Comparison of ENCODE assay signal across 13 cellular contexts in the genomic region with DNA sequence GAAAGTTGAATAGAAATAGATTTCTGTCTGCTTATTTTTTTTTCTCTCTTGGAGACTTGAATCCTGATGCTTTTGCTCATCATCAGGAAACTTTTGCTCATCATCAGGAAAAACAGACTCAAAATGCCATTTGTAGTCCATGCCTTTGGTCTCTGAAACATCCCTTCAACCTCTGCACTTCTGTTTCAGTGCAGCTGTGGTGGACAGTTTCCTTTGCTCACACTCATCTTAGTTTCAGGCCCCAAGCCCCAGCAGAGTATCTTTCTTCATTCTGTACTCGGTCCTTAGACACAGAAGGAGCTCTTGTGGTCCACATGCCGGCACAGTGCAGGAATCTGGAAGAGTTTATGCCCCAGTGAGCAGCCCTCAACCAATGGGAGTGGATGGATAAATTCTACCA.
A peak's percentile ranks its signal among the peaks of the same experiment; 100 is the strongest.
DNase-seq lines count a peak whose midpoint lies in the region; ATAC-seq, FAIRE-seq and TF ChIP-seq lines count a peak whose summit lies in the region.
"Had no signal": no experiment of that assay in that cellular context is flagged by ENCODE, and none has a peak within 500 bp of the region (broad histone marks: within the 10 kb centered on the region; RNA-seq: fewer than 3 reads in every experiment).

No MANE protein-coding gene starts in this region.

- RAD21 ChIA-PET in GM12878 (lab: Charles Lee; ENCODE audit: unreplicated experiment): interaction anchor here (1.0 to 2.0 kb wide), 2 partner anchors 10 to 17 kb away, joined by 3 to 5 read pairs; no protein-coding TSS in a partner anchor

- H4K20me1 ChIP-seq in GM12878 (ENCODE audit: control insufficient read depth, insufficient read depth): no peaks in the 10 kb centered on the region

- H3K36me3 Mint-ChIP-seq in CD14-positive monocyte: no peaks in the 10 kb centered on the region
- H3K36me3 Mint-ChIP-seq: type B pancreatic cell had no signal

- H3K4me1 Mint-ChIP-seq in CD14-positive monocyte: peaks cover 9% of the 10 kb centered on the region

- no peak for FAIRE-seq in GM12878 (lab: Jason Lieb, UNC)

- H3K4me3 Mint-ChIP-seq in CD14-positive monocyte: no peak overlapping the region
- H3K4me3 Mint-ChIP-seq: activated CD4-positive, alpha-beta T cell treated with anti-CD3 and anti-CD28 coated beads for 36 hours; type B pancreatic cell had no signal

- no peak for TF ChIP-seq EP300 in GM12878 (IDR thresholded peaks at IDR 0.05; ENCODE audit: borderline replicate concordance in 1 of 2, control insufficient read depth in 1 of 2, low read depth in 2 of 2, low read length in 2 of 2)

- TF ChIP-seq POLR2A in GM18505 (IDR thresholded peaks at IDR 0.05; ENCODE audit: borderline replicate concordance, extremely low read depth, insufficient read depth, insufficient read length) (no peak), GM12878 (IDR thresholded peaks at IDR 0.05; ENCODE audit: low read depth, low read length) (no peak)

- H3K4me3 ChIP-seq in GM12878 (no peak overlapping the region), SJCRH30 (no peak overlapping the region)
- H3K4me3 ChIP-seq: GM23248 had no signal

- peaks cover 0 to 3% (median 0%) of the 10 kb centered on the region in 7 donors for H3K9me3 Mint-ChIP-seq in CD14-positive monocyte
- H3K9me3 Mint-ChIP-seq: type B pancreatic cell had no signal

- CTCF ChIA-PET in GM12878 (lab: Yijun Ruan, JAX): interaction anchor here (1.1 kb wide), 1 partner anchor 10 kb away, joined by 4 read pairs; no protein-coding TSS in a partner anchor

- SMC1A ChIA-PET in GM12878 (lab: Charles Lee; ENCODE audit: uncharacterized antibody, unreplicated experiment): interaction anchor here (1.0 to 2.5 kb wide), 2 partner anchors 10 to 12 kb away, joined by 4 to 13 read pairs; no protein-coding TSS in a partner anchor

- H3K4me1 ChIP-seq in GM12878 (ENCODE audit: control insufficient read depth, insufficient read depth, low read length) (peaks cover 25% of the 10 kb centered on the region), SJCRH30 (no peaks in the 10 kb centered on the region)

- H3K27ac ChIP-seq in GM12878 (ENCODE audit: control insufficient read depth, insufficient read depth) (no peak overlapping the region), SJCRH30 (no peak overlapping the region)
- H3K27ac ChIP-seq: GM23248 had no signal

- peaks cover 0 to 2% (median 2%) of the 10 kb centered on the region in 3 donors for H3K27me3 Mint-ChIP-seq in CD14-positive monocyte (ENCODE audit: low read depth in 3 of 3)
- H3K27me3 Mint-ChIP-seq: type B pancreatic cell had no signal

- POLR2A ChIA-PET in GM12878 (lab: Charles Lee): no interaction called here

- peak overlapping the region; percentile 62 for H3K4me2 ChIP-seq in GM12878 (ENCODE audit: control insufficient read depth, insufficient read depth)

- in situ Hi-C loops in GM12878 (cut with MboI): loop anchor here (25.0 kb wide), 1 partner anchor 1172 kb away; no protein-coding TSS in a partner anchor

- ATAC-seq in GM18505 (IDR thresholded peaks at IDR 0.05; ENCODE audit: unreplicated experiment) (peak; percentile 59), GM21360 (IDR thresholded peaks at IDR 0.05; ENCODE audit: unreplicated experiment) (peak; percentile 60), HG03045 (IDR thresholded peaks at IDR 0.05; ENCODE audit: unreplicated experiment) (peak; percentile 61), GM12878 (peak; percentile 48)
- ATAC-seq: activated CD4-positive, alpha-beta T cell treated with anti-CD3 and anti-CD28 coated beads for 36 hours had no signal

- peak overlapping the region in 1 of 7 donors; percentile 9 for H3K27ac Mint-ChIP-seq in CD14-positive monocyte
- H3K27ac Mint-ChIP-seq: activated CD4-positive, alpha-beta T cell treated with anti-CD3 and anti-CD28 coated beads for 36 hours; type B pancreatic cell had no signal

- H3K36me3 ChIP-seq in GM12878 (ENCODE audit: control insufficient read depth in 2 of 2, insufficient read depth in 2 of 2, low read length in 1 of 2) (no peaks in the 10 kb centered on the region), SJCRH30 (no peaks in the 10 kb centered on the region)

- no peak overlapping the region for H3K9ac ChIP-seq in GM12878 (ENCODE audit: control insufficient read depth, insufficient read depth, low read length)
- H3K9ac ChIP-seq: GM23248 had no signal

- intact Hi-C loops in GM12878 (cut with micrococcal nuclease; ENCODE audit: unreplicated experiment): no loop called here
- intact Hi-C loops in CD14-positive monocyte (cut with micrococcal nuclease): no loop called here

- no peaks in the 10 kb centered on the region; the same call in 2 of the 3 replicates for H3K9me3 ChIP-seq in GM12878 (replicated peaks; ENCODE audit: control insufficient read depth, insufficient read depth, low read length)
- no peaks in the 10 kb centered on the region for H3K9me3 ChIP-seq in SJCRH30 (replicated peaks)

- no TSS peak for BruUV-seq in GM12878 (replicated peaks; lab: Mats Ljungman, UMichigan)

- no peaks in the 10 kb centered on the region for H3K79me2 ChIP-seq in GM12878 (ENCODE audit: control insufficient read depth, insufficient read depth, low read length)

- H3K27me3 ChIP-seq in GM12878 (replicated peaks in 1 of 2; ENCODE audit: control insufficient read depth in 2 of 2, insufficient read depth in 2 of 2, low read length in 1 of 2) (no peaks in the 10 kb centered on the region), SJCRH30 (no peaks in the 10 kb centered on the region)

- no peak for TF ChIP-seq RAD21 in GM12878 (IDR thresholded peaks at IDR 0.05; ENCODE audit: insufficient read depth, low read depth, low read length)

- peak; percentile 9 for DNase-seq in GM12878 (ENCODE audit: low read depth, low spot score)
- no peak for DNase-seq in central memory CD4-positive, alpha-beta T cell
- no peak for DNase-seq in CD14-positive monocyte (ENCODE audit: low spot score)
- DNase-seq in SJCRH30: no peak
- DNase-seq in NCI-H2196 (lab: John Stamatoyannopoulos, UW; ENCODE audit: unreplicated experiment): no peak
- DNase-seq: activated CD4-positive, alpha-beta T cell treated with anti-CD3 and anti-CD28 coated beads for 36 hours; foreskin melanocyte; GM23248; RPMI8226 had no signal

- H2AFZ ChIP-seq in GM12878 (ENCODE audit: control insufficient read depth, low read depth, low read length): no peak overlapping the region
- H2AFZ ChIP-seq: GM23248 had no signal

- TF ChIP-seq CTCF in GM12878 (IDR thresholded peaks at IDR 0.05 in 2 of 3, conservative IDR thresholded peaks at IDR 0.05 in 1 of 3; ENCODE audit: control insufficient read depth in 2 of 3, extremely low read depth in 1 of 3, insufficient read depth in 1 of 3, low read depth in 3 of 3, low read length in 3 of 3): no peak
- TF ChIP-seq CTCF in CD14-positive monocyte (IDR thresholded peaks at IDR 0.05): no peak

- 0% methylated on average over 2 of the region's 2 CpGs for WGBS in GM12878 (ENCODE audit: insufficient coverage, insufficient replicate concordance, low lambda C conversion rate, missing lambda C conversion rate)

TF ChIP-seq in GM12878, 131 proteins besides CTCF, POLR2A, EP300 and RAD21 (continues in another document):
- TF ChIP-seq RUNX3 (IDR thresholded peaks at IDR 0.05; ENCODE audit: low read length): no peak
- no peak for TF ChIP-seq SRF (IDR thresholded peaks at IDR 0.05; ENCODE audit: low read depth in 2 of 2, low read length in 2 of 2)
- TF ChIP-seq RCOR1 (conservative IDR thresholded peaks at IDR 0.05; ENCODE audit: low read depth, low read length): no peak
- no peak for TF ChIP-seq STAT3 (IDR thresholded peaks at IDR 0.05; ENCODE audit: low read depth, low read length)
- no peak for TF ChIP-seq TAF1 (IDR thresholded peaks at IDR 0.05; ENCODE audit: borderline replicate concordance, low read depth, low read length)
- no peak for TF ChIP-seq TCF3 (IDR thresholded peaks at IDR 0.05; ENCODE audit: borderline replicate concordance, insufficient read depth, low read depth, low read length)
- no peak for TF ChIP-seq IKZF2 (IDR thresholded peaks at IDR 0.05)
- TF ChIP-seq ZZZ3 (IDR thresholded peaks at IDR 0.05; ENCODE audit: control insufficient read depth, insufficient read length, low read depth): no peak
- TF ChIP-seq CEBPZ (IDR thresholded peaks at IDR 0.05; ENCODE audit: low read depth, low read length): no peak
- no peak for TF ChIP-seq RAD51 (IDR thresholded peaks at IDR 0.05)
- no peak for TF ChIP-seq KAT2A (conservative IDR thresholded peaks at IDR 0.05; ENCODE audit: control insufficient read depth, low read depth, low read length)
- TF ChIP-seq NFYA (IDR thresholded peaks at IDR 0.05; ENCODE audit: borderline replicate concordance, low read depth, low read length): no peak
- no peak for TF ChIP-seq MYB (IDR thresholded peaks at IDR 0.05; ENCODE audit: borderline replicate concordance, low read depth, low read length)
- no peak for TF ChIP-seq POLR2AphosphoS5 (IDR thresholded peaks at IDR 0.05; ENCODE audit: low read length)
- no peak for TF ChIP-seq ZNF274 (IDR thresholded peaks at IDR 0.05; ENCODE audit: insufficient read depth, insufficient read length)
